In genomic region chr3:42772670-42773408, GRCh38 we compare ENCODE assay signal across 1 cellular context.
A peak's percentile ranks its signal among the peaks of the same experiment; 100 is the strongest.
TF ChIP-seq lines count a peak whose summit lies in the region.

Gene CCDC13 (minus strand): TSS chr3:42773253. CDS start chr3:42758345, 14,908 bp downstream.

TF ChIP-seq in GM12878, 131 proteins besides CTCF, POLR2A, EP300 and RAD21 (continued from another document):
- TF ChIP-seq BCLAF1 (IDR thresholded peaks at IDR 0.05) = no peak
- peak; percentile 89; the same call in 1 of the 2 replicates for TF ChIP-seq ZNF207 (IDR thresholded peaks at IDR 0.05; ENCODE audit: borderline replicate concordance)
- no peak for TF ChIP-seq MEF2A (IDR thresholded peaks at IDR 0.05; ENCODE audit: insufficient read depth, low read depth, low read length)
- 0 out of 2 replicates have a peak, but pooled peaks have one; percentile 12 for TF ChIP-seq JUND (IDR thresholded peaks at IDR 0.05; ENCODE audit: low read depth, low read length)
- TF ChIP-seq JUNB (IDR thresholded peaks at IDR 0.05) = no peak
- TF ChIP-seq CHD1 (IDR thresholded peaks at IDR 0.05; ENCODE audit: low read depth, low read length) = no peak
- TF ChIP-seq RB1 (IDR thresholded peaks at IDR 0.05; ENCODE audit: borderline replicate concordance) = 0 out of 2 replicates have a peak, but pooled peaks have one; percentile 21
- 0 out of 2 replicates have a peak, but pooled peaks have one; percentile 12 for TF ChIP-seq MLLT1 (IDR thresholded peaks at IDR 0.05)
- TF ChIP-seq MTA2 (IDR thresholded peaks at IDR 0.05; ENCODE audit: low read depth) = no peak
